ENCODE assay signal across 2 cellular contexts in genomic region chr11:23112390-23112789, GRCh38.
TF ChIP-seq lines count a peak whose summit lies in the region.

No MANE protein-coding gene starts in this region.

TF ChIP-seq in IMR-90, 13 proteins besides CTCF, POLR2A, EP300 and RAD21:
- no peak for TF ChIP-seq USF2 (IDR thresholded peaks at IDR 0.05; ENCODE audit: low read depth, low read length)
- no peak for TF ChIP-seq MAZ (IDR thresholded peaks at IDR 0.05; ENCODE audit: borderline replicate concordance, low read depth, low read length)
- no peak for TF ChIP-seq CHD1 (IDR thresholded peaks at IDR 0.05; ENCODE audit: low read depth, low read length)
- no peak for TF ChIP-seq BHLHE40 (IDR thresholded peaks at IDR 0.05; ENCODE audit: low read depth, low read length)
- TF ChIP-seq FOS (IDR thresholded peaks at IDR 0.05; ENCODE audit: low read depth, low read length): no peak
- TF ChIP-seq CEBPB (IDR thresholded peaks at IDR 0.05; ENCODE audit: low read depth, low read length): no peak
- no peak for TF ChIP-seq RFX5 (IDR thresholded peaks at IDR 0.05; ENCODE audit: low read depth, low read length)

TF ChIP-seq in GM12878, 131 proteins besides CTCF, POLR2A, EP300 and RAD21:
- TF ChIP-seq HDAC6 (IDR thresholded peaks at IDR 0.05; ENCODE audit: unreplicated experiment) (no peak), PKNOX1 (IDR thresholded peaks at IDR 0.05) (no peak), MEF2A (IDR thresholded peaks at IDR 0.05; ENCODE audit: insufficient read depth, low read depth, low read length) (no peak), MXI1 (IDR thresholded peaks at IDR 0.05; ENCODE audit: low read depth, low read length) (no peak), NR2C1 (IDR thresholded peaks at IDR 0.05) (no peak), SMC3 (IDR thresholded peaks at IDR 0.05; ENCODE audit: borderline replicate concordance, low read length) (no peak), SP1 (IDR thresholded peaks at IDR 0.05; ENCODE audit: low read depth, low read length) (no peak), ZNF592 (IDR thresholded peaks at IDR 0.05) (no peak), POLR2AphosphoS5 (IDR thresholded peaks at IDR 0.05; ENCODE audit: low read length) (no peak), CHD1 (IDR thresholded peaks at IDR 0.05; ENCODE audit: low read depth, low read length) (no peak), SIN3A (IDR thresholded peaks at IDR 0.05; ENCODE audit: low read depth, low read length) (no peak)
- TF ChIP-seq, protein P1, sequence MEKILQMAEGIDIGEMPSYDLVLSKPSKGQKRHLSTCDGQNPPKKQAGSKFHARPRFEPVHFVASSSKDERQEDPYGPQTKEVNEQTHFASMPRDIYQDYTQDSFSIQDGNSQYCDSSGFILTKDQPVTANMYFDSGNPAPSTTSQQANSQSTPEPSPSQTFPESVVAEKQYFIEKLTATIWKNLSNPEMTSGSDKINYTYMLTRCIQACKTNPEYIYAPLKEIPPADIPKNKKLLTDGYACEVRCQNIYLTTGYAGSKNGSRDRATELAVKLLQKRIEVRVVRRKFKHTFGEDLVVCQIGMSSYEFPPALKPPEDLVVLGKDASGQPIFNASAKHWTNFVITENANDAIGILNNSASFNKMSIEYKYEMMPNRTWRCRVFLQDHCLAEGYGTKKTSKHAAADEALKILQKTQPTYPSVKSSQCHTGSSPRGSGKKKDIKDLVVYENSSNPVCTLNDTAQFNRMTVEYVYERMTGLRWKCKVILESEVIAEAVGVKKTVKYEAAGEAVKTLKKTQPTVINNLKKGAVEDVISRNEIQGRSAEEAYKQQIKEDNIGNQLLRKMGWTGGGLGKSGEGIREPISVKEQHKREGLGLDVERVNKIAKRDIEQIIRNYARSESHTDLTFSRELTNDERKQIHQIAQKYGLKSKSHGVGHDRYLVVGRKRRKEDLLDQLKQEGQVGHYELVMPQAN (conservative IDR thresholded peaks at IDR 0.05): no peak
- TF ChIP-seq, protein P2, sequence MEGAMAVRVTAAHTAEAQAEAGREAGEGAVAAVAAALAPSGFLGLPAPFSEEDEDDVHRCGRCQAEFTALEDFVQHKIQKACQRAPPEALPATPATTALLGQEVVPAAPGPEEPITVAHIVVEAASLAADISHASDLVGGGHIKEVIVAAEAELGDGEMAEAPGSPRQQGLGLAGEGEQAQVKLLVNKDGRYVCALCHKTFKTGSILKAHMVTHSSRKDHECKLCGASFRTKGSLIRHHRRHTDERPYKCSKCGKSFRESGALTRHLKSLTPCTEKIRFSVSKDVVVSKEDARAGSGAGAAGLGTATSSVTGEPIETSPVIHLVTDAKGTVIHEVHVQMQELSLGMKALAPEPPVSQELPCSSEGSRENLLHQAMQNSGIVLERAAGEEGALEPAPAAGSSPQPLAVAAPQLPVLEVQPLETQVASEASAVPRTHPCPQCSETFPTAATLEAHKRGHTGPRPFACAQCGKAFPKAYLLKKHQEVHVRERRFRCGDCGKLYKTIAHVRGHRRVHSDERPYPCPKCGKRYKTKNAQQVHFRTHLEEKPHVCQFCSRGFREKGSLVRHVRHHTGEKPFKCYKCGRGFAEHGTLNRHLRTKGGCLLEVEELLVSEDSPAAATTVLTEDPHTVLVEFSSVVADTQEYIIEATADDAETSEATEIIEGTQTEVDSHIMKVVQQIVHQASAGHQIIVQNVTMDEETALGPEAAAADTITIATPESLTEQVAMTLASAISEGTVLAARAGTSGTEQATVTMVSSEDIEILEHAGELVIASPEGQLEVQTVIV (IDR thresholded peaks at IDR 0.05; ENCODE audit: borderline replicate concordance, partially characterized antibody): no peak
TF ChIP-seq in GM12878: peak in this region for 0.
